10 cellular contexts compared by ENCODE assay signal in genomic region chr20:48823476-48823875, GRCh38. TPM values are rescaled to one million over a fixed set of nuclear protein-coding genes. Genes with fewer than 3 reads are reported as not detected.
DNase-seq lines count a peak whose midpoint lies in the region; ATAC-seq, FAIRE-seq and TF ChIP-seq lines count a peak whose summit lies in the region.
"Had no signal": no experiment of that assay in that cellular context is flagged by ENCODE, and none has a peak within 500 bp of the region (broad histone marks: within the 10 kb centered on the region; RNA-seq: fewer than 3 reads in every experiment).

No MANE protein-coding gene starts in this region.

- H3K4ac ChIP-seq in mesendoderm (ENCODE audit: low read depth, low read length): no peak overlapping the region

- intact Hi-C loops in CD14-positive monocyte (cut with micrococcal nuclease): loop anchor here (2.0 to 10.0 kb wide), 5 partner anchors 36 to 169 kb away; no protein-coding TSS in a partner anchor

- H2AK5ac ChIP-seq in mesendoderm (ENCODE audit: low read length): no peak overlapping the region

- TF ChIP-seq CTCF in CD14-positive monocyte (IDR thresholded peaks at IDR 0.05) (no peak), chondrocyte (IDR thresholded peaks at IDR 0.05) (no peak)

- no peak overlapping the region for H4K8ac ChIP-seq in mesendoderm (ENCODE audit: low read depth, low read length)

- H3K27ac Mint-ChIP-seq in CD14-positive monocyte (peak overlapping the region; percentile 94 to 100 (median 98)), IgD-negative memory B cell (peak overlapping the region; percentile 91 to 96 (median 92)), chondrocyte (ENCODE audit: unreplicated experiment) (no peak overlapping the region)
- H3K27ac Mint-ChIP-seq in natural killer cell treated with Interleukin-12 subunit alpha and Interleukin-12 subunit beta and Interleukin-15 and Interleukin-18, amount 100 ng/mL, for 72 hours: peak overlapping the region in 1 of 2 donors; percentile 98
- H3K27ac Mint-ChIP-seq: GM23338 had no signal

- H3K4me1 ChIP-seq in mesendoderm (ENCODE audit: control insufficient read depth, low read depth, low read length): peaks cover 9% of the 10 kb centered on the region

- DNase-seq in CD14-positive monocyte (ENCODE audit: low spot score): no peak
- DNase-seq in natural killer cell treated with Interleukin-12 subunit alpha and Interleukin-12 subunit beta and Interleukin-15 and Interleukin-18, amount 100 ng/mL, for 72 hours (ENCODE audit: low spot score): peak; percentile 10
- no peak for DNase-seq in chondrocyte (ENCODE audit: low spot score)
- DNase-seq in NCI-H345 treated with DMSO at 0.1 percent for 48 hours (lab: John Stamatoyannopoulos, UW; ENCODE audit: unreplicated experiment): no peak
- no peak for DNase-seq in mesendoderm
- no peak for DNase-seq in H54 (ENCODE audit: insufficient read length, low spot score)

- peaks cover 34% of the 10 kb centered on the region for H3K79me1 ChIP-seq in mesendoderm (ENCODE audit: low read length)

- H3K27me3 Mint-ChIP-seq in CD14-positive monocyte (ENCODE audit: low read depth in 3 of 3): no peaks in the 10 kb centered on the region
- no peaks in the 10 kb centered on the region for H3K27me3 Mint-ChIP-seq in IgD-negative memory B cell
- no peaks in the 10 kb centered on the region for H3K27me3 Mint-ChIP-seq in natural killer cell treated with Interleukin-12 subunit alpha and Interleukin-12 subunit beta and Interleukin-15 and Interleukin-18, amount 100 ng/mL, for 72 hours
- H3K27me3 Mint-ChIP-seq in chondrocyte (ENCODE audit: low read depth): peaks cover 3% of the 10 kb centered on the region

- TF ChIP-seq POLR2A in H54 (IDR thresholded peaks at IDR 0.05; ENCODE audit: low read depth, low read length): no peak

- no peak overlapping the region for H3K23ac ChIP-seq in mesendoderm (ENCODE audit: low read length)

- no peak overlapping the region for H3K9ac ChIP-seq in mesendoderm (ENCODE audit: low read length)

- no CpG with 5 or more reads among the region's 7 CpGs for WGBS in mesendoderm (ENCODE audit: extremely low coverage, insufficient coverage, low lambda C conversion rate)

- H3K18ac ChIP-seq in mesendoderm (ENCODE audit: low read length): no peak overlapping the region

- H3K79me2 ChIP-seq in mesendoderm (ENCODE audit: control insufficient read depth, insufficient read depth, low read length): peaks cover 74% of the 10 kb centered on the region

- H3K4me1 Mint-ChIP-seq in CD14-positive monocyte (peaks cover 74% of the 10 kb centered on the region), IgD-negative memory B cell (peaks cover 43 to 58% (median 51%) of the 10 kb centered on the region in 3 donors), chondrocyte (ENCODE audit: low read depth) (peaks cover 26% of the 10 kb centered on the region)
- peaks cover 67 to 69% of the 10 kb centered on the region in 2 donors for H3K4me1 Mint-ChIP-seq in natural killer cell treated with Interleukin-12 subunit alpha and Interleukin-12 subunit beta and Interleukin-15 and Interleukin-18, amount 100 ng/mL, for 72 hours (ENCODE audit: low read depth in 2 of 2)

- H3K4me3 ChIP-seq in mesendoderm (ENCODE audit: low read length): no peak overlapping the region
- H3K4me3 ChIP-seq: GM23338, right atrium auricular region had no signal

- H3K36me3 Mint-ChIP-seq in CD14-positive monocyte: peaks cover 38 to 47% of the 10 kb centered on the region in 2 donors
- peaks cover 2% of the 10 kb centered on the region for H3K36me3 Mint-ChIP-seq in IgD-negative memory B cell
- no peaks in the 10 kb centered on the region for H3K36me3 Mint-ChIP-seq in natural killer cell treated with Interleukin-12 subunit alpha and Interleukin-12 subunit beta and Interleukin-15 and Interleukin-18, amount 100 ng/mL, for 72 hours
- no peaks in the 10 kb centered on the region for H3K36me3 Mint-ChIP-seq in chondrocyte (ENCODE audit: low read depth)

- FAIRE-seq in H54 (lab: Jason Lieb, UNC): no peak

- no peak overlapping the region for H2BK120ac ChIP-seq in mesendoderm (ENCODE audit: low read depth, low read length)

- H3K27me3 ChIP-seq in mesendoderm (ENCODE audit: insufficient read depth, low read length, poor library complexity): no peaks in the 10 kb centered on the region
- H3K27me3 ChIP-seq: right atrium auricular region had no signal

- H4K5ac ChIP-seq in mesendoderm (ENCODE audit: low read length): no peak overlapping the region

- H3K27ac ChIP-seq in cingulate gyrus (ENCODE audit: low read depth, low read length) (peak overlapping the region; percentile 63), mesendoderm (ENCODE audit: low read depth, low read length) (no peak overlapping the region)
- H3K27ac ChIP-seq: right atrium auricular region had no signal

- no peak overlapping the region for H3K4me2 ChIP-seq in mesendoderm (ENCODE audit: low read length)
- H3K4me2 ChIP-seq: GM23338 had no signal

- peak overlapping the region; percentile 77 to 95 for H3K4me3 Mint-ChIP-seq in CD14-positive monocyte
- peak overlapping the region; percentile 77 to 98 (median 94) for H3K4me3 Mint-ChIP-seq in IgD-negative memory B cell
- H3K4me3 Mint-ChIP-seq in natural killer cell treated with Interleukin-12 subunit alpha and Interleukin-12 subunit beta and Interleukin-15 and Interleukin-18, amount 100 ng/mL, for 72 hours: peak overlapping the region; percentile 85
- no peak overlapping the region for H3K4me3 Mint-ChIP-seq in chondrocyte (ENCODE audit: unreplicated experiment)
- H3K4me3 Mint-ChIP-seq: GM23338 had no signal

- peaks cover 1% of the 10 kb centered on the region for H3K36me3 ChIP-seq in mesendoderm (ENCODE audit: control insufficient read depth, insufficient read depth, low read length)
- H3K36me3 ChIP-seq: right atrium auricular region had no signal

- H3K9me3 Mint-ChIP-seq in CD14-positive monocyte: peaks cover 0 to 2% (median 0%) of the 10 kb centered on the region in 7 donors
- H3K9me3 Mint-ChIP-seq in IgD-negative memory B cell: no peaks in the 10 kb centered on the region
- H3K9me3 Mint-ChIP-seq in natural killer cell treated with Interleukin-12 subunit alpha and Interleukin-12 subunit beta and Interleukin-15 and Interleukin-18, amount 100 ng/mL, for 72 hours: no peaks in the 10 kb centered on the region
- no peaks in the 10 kb centered on the region for H3K9me3 Mint-ChIP-seq in chondrocyte (ENCODE audit: low read depth)
- H3K9me3 Mint-ChIP-seq: GM23338 had no signal

- ATAC-seq in natural killer cell treated with Interleukin-12 subunit alpha and Interleukin-12 subunit beta and Interleukin-15 and Interleukin-18, amount 100 ng/mL, for 72 hours: no peak
- ATAC-seq: GM23338 had no signal

- no peak overlapping the region for H2BK15ac ChIP-seq in mesendoderm (replicated peaks; ENCODE audit: low read depth)

- H3K56ac ChIP-seq in mesendoderm (ENCODE audit: low read length): no peak overlapping the region

- H2BK5ac ChIP-seq in mesendoderm (ENCODE audit: low read length): no peak overlapping the region

RNA-seq across cellular contexts. Expression of gene PREX1, which starts 4.3 kb away (rescaled TPM):
- 10 to 100 TPM; 24.3 to 27.5 TPM for polyA plus RNA-seq in CD14-positive monocyte
- 41.7 TPM for polyA plus RNA-seq in IgD-negative memory B cell
- total RNA-seq in natural killer cell treated with Interleukin-12 subunit alpha and Interleukin-12 subunit beta and Interleukin-15 and Interleukin-18, amount 100 ng/mL, for 72 hours: 100 to 1,000 TPM; 132 to 167 TPM
- total RNA-seq in chondrocyte: 3.0 to 5.0 TPM (median 3.3 TPM) in 3 replicates
- polyA plus RNA-seq in mesendoderm (2013, experiment 1 of 2): 20.7 TPM
- 19.7 TPM for polyA plus RNA-seq in mesendoderm (2013, experiment 2 of 2)

Comparison
In these comparisons a context has a peak if more than half of its experiments do, and no peak if none do; other contexts are left out.
1. RNA of gene PREX1, which starts 4.3 kb away (total RNA-seq): 132 to 167 TPM in natural killer cell treated with Interleukin-12 subunit alpha and Interleukin-12 subunit beta and Interleukin-15 and Interleukin-18, amount 100 ng/mL, for 72 hours; 3.0 to 5.0 TPM in chondrocyte; every median in the first group is over 10 times any median in the second.